ENCODE assay signal across 1 cellular context in the genomic region with DNA sequence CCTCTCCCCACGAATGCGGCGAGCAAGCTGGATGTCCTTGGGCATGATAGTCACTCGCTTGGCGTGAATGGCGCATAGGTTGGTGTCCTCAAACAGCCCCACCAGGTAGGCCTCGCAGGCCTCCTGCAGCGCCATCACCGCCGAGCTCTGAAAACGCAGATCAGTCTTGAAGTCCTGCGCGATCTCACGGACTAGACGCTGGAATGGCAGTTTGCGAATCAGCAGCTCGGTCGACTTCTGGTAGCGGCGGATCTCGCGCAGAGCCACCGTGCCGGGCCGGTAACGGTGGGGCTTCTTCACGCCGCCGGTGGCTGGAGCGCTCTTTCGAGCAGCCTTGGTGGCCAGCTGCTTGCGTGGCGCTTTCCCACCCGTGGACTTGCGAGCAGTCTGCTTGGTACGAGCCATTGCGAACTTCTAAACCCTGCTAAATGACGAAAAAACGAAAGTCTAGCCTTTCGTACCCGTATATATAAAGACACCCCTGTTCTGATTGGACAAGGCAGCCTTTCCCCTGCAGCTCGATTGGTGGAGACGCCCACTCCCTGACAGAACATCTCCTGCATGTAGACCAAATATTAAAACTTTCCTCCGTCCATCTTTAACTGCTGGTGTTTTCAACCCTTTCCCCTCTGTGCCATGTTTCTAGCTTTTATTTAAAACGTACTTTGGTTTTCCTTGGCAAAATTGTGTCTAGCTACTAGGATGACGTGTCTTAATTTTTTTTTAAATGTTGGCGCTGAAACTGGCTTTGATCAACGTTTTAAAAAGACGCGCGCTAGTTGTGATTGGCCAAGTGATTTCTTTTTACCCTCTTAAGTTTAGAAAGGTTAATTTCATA.
TF ChIP-seq lines count a peak whose summit lies in the region.

No MANE protein-coding gene starts in this region.

TF ChIP-seq in K562, 482 proteins besides CTCF, POLR2A, EP300 and RAD21 (continued from another document and continues in another):
- TF ChIP-seq, protein P1, sequence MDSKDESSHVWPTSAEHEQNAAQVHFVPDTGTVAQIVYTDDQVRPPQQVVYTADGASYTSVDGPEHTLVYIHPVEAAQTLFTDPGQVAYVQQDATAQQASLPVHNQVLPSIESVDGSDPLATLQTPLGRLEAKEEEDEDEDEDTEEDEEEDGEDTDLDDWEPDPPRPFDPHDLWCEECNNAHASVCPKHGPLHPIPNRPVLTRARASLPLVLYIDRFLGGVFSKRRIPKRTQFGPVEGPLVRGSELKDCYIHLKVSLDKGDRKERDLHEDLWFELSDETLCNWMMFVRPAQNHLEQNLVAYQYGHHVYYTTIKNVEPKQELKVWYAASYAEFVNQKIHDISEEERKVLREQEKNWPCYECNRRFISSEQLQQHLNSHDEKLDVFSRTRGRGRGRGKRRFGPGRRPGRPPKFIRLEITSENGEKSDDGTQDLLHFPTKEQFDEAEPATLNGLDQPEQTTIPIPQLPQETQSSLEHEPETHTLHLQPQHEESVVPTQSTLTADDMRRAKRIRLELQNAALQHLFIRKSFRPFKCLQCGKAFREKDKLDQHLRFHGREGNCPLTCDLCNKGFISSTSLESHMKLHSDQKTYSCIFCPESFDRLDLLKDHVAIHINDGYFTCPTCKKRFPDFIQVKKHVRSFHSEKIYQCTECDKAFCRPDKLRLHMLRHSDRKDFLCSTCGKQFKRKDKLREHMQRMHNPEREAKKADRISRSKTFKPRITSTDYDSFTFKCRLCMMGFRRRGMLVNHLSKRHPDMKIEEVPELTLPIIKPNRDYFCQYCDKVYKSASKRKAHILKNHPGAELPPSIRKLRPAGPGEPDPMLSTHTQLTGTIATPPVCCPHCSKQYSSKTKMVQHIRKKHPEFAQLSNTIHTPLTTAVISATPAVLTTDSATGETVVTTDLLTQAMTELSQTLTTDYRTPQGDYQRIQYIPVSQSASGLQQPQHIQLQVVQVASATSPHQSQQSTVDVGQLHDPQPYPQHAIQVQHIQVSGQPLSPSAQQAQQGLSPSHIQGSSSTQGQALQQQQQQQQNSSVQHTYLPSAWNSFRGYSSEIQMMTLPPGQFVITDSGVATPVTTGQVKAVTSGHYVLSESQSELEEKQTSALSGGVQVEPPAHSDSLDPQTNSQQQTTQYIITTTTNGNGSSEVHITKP (IDR thresholded peaks at IDR 0.05; ENCODE audit: partially characterized antibody): peak; percentile 51
- TF ChIP-seq, protein P2, sequence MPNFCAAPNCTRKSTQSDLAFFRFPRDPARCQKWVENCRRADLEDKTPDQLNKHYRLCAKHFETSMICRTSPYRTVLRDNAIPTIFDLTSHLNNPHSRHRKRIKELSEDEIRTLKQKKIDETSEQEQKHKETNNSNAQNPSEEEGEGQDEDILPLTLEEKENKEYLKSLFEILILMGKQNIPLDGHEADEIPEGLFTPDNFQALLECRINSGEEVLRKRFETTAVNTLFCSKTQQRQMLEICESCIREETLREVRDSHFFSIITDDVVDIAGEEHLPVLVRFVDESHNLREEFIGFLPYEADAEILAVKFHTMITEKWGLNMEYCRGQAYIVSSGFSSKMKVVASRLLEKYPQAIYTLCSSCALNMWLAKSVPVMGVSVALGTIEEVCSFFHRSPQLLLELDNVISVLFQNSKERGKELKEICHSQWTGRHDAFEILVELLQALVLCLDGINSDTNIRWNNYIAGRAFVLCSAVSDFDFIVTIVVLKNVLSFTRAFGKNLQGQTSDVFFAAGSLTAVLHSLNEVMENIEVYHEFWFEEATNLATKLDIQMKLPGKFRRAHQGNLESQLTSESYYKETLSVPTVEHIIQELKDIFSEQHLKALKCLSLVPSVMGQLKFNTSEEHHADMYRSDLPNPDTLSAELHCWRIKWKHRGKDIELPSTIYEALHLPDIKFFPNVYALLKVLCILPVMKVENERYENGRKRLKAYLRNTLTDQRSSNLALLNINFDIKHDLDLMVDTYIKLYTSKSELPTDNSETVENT (CRISPR knock-in tag; IDR thresholded peaks at IDR 0.05): peak; percentile 81; the same call in 1 of the 2 replicates
- TF ChIP-seq, protein P3, sequence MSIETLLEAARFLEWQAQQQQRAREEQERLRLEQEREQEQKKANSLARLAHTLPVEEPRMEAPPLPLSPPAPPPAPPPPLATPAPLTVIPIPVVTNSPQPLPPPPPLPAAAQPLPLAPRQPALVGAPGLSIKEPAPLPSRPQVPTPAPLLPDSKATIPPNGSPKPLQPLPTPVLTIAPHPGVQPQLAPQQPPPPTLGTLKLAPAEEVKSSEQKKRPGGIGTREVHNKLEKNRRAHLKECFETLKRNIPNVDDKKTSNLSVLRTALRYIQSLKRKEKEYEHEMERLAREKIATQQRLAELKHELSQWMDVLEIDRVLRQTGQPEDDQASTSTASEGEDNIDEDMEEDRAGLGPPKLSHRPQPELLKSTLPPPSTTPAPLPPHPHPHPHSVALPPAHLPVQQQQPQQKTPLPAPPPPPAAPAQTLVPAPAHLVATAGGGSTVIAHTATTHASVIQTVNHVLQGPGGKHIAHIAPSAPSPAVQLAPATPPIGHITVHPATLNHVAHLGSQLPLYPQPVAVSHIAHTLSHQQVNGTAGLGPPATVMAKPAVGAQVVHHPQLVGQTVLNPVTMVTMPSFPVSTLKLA (conservative IDR thresholded peaks at IDR 0.05): peak; percentile 18 to 64; a peak in 2 of 4 replicates
- TF ChIP-seq, protein P4, sequence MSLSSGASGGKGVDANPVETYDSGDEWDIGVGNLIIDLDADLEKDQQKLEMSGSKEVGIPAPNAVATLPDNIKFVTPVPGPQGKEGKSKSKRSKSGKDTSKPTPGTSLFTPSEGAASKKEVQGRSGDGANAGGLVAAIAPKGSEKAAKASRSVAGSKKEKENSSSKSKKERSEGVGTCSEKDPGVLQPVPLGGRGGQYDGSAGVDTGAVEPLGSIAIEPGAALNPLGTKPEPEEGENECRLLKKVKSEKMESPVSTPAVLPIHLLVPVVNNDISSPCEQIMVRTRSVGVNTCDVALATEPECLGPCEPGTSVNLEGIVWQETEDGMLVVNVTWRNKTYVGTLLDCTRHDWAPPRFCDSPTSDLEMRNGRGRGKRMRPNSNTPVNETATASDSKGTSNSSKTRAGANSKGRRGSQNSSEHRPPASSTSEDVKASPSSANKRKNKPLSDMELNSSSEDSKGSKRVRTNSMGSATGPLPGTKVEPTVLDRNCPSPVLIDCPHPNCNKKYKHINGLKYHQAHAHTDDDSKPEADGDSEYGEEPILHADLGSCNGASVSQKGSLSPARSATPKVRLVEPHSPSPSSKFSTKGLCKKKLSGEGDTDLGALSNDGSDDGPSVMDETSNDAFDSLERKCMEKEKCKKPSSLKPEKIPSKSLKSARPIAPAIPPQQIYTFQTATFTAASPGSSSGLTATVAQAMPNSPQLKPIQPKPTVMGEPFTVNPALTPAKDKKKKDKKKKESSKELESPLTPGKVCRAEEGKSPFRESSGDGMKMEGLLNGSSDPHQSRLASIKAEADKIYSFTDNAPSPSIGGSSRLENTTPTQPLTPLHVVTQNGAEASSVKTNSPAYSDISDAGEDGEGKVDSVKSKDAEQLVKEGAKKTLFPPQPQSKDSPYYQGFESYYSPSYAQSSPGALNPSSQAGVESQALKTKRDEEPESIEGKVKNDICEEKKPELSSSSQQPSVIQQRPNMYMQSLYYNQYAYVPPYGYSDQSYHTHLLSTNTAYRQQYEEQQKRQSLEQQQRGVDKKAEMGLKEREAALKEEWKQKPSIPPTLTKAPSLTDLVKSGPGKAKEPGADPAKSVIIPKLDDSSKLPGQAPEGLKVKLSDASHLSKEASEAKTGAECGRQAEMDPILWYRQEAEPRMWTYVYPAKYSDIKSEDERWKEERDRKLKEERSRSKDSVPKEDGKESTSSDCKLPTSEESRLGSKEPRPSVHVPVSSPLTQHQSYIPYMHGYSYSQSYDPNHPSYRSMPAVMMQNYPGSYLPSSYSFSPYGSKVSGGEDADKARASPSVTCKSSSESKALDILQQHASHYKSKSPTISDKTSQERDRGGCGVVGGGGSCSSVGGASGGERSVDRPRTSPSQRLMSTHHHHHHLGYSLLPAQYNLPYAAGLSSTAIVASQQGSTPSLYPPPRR (CRISPR knock-in tag; IDR thresholded peaks at IDR 0.05; ENCODE audit: borderline replicate concordance): 0 out of 2 replicates have a peak, but pooled peaks have one; percentile 35
- TF ChIP-seq, protein P5, sequence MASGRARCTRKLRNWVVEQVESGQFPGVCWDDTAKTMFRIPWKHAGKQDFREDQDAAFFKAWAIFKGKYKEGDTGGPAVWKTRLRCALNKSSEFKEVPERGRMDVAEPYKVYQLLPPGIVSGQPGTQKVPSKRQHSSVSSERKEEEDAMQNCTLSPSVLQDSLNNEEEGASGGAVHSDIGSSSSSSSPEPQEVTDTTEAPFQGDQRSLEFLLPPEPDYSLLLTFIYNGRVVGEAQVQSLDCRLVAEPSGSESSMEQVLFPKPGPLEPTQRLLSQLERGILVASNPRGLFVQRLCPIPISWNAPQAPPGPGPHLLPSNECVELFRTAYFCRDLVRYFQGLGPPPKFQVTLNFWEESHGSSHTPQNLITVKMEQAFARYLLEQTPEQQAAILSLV (tag; IDR thresholded peaks at IDR 0.05): no peak
- no peak for TF ChIP-seq DIDO1 (tag; IDR thresholded peaks at IDR 0.05; ENCODE audit: low read depth)
- no peak for TF ChIP-seq PCBP2 (IDR thresholded peaks at IDR 0.05; ENCODE audit: low read depth, low read length, poor library complexity, severe bottlenecking)
- no peak for TF ChIP-seq NELFE (IDR thresholded peaks at IDR 0.05; ENCODE audit: insufficient read depth, insufficient read length)
- TF ChIP-seq NFATC3 (IDR thresholded peaks at IDR 0.05): no peak
- TF ChIP-seq, protein P6, sequence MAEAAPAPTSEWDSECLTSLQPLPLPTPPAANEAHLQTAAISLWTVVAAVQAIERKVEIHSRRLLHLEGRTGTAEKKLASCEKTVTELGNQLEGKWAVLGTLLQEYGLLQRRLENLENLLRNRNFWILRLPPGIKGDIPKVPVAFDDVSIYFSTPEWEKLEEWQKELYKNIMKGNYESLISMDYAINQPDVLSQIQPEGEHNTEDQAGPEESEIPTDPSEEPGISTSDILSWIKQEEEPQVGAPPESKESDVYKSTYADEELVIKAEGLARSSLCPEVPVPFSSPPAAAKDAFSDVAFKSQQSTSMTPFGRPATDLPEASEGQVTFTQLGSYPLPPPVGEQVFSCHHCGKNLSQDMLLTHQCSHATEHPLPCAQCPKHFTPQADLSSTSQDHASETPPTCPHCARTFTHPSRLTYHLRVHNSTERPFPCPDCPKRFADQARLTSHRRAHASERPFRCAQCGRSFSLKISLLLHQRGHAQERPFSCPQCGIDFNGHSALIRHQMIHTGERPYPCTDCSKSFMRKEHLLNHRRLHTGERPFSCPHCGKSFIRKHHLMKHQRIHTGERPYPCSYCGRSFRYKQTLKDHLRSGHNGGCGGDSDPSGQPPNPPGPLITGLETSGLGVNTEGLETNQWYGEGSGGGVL (CRISPR knock-in tag; IDR thresholded peaks at IDR 0.05): no peak
- no peak for TF ChIP-seq MCM3 (IDR thresholded peaks at IDR 0.05)
- TF ChIP-seq NUFIP1 (IDR thresholded peaks at IDR 0.05; ENCODE audit: partially characterized antibody): no peak
- TF ChIP-seq TBP (optimal IDR thresholded peaks at IDR 0.05; ENCODE audit: low read depth, low read length): no peak
- TF ChIP-seq ZNF24 (IDR thresholded peaks at IDR 0.05): no peak
- no peak for TF ChIP-seq PTRF (tag; IDR thresholded peaks at IDR 0.05)
- TF ChIP-seq, protein P7, sequence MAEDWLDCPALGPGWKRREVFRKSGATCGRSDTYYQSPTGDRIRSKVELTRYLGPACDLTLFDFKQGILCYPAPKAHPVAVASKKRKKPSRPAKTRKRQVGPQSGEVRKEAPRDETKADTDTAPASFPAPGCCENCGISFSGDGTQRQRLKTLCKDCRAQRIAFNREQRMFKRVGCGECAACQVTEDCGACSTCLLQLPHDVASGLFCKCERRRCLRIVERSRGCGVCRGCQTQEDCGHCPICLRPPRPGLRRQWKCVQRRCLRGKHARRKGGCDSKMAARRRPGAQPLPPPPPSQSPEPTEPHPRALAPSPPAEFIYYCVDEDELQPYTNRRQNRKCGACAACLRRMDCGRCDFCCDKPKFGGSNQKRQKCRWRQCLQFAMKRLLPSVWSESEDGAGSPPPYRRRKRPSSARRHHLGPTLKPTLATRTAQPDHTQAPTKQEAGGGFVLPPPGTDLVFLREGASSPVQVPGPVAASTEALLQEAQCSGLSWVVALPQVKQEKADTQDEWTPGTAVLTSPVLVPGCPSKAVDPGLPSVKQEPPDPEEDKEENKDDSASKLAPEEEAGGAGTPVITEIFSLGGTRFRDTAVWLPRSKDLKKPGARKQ (CRISPR knock-in tag; IDR thresholded peaks at IDR 0.05): no peak
- TF ChIP-seq TCF3 (CRISPR knock-in tag; IDR thresholded peaks at IDR 0.05): peak; percentile 33
- no peak for TF ChIP-seq ZNF184 (CRISPR knock-in tag; IDR thresholded peaks at IDR 0.05)
- no peak for TF ChIP-seq PHF21A (IDR thresholded peaks at IDR 0.05; ENCODE audit: borderline replicate concordance, low read depth)
- peak; percentile 91 for TF ChIP-seq SP1 (CRISPR knock-in tag; IDR thresholded peaks at IDR 0.05)
- TF ChIP-seq ELF1 (tag; IDR thresholded peaks at IDR 0.05): peak; percentile 47; the same call in 1 of the 2 replicates
- TF ChIP-seq SLC30A9 (CRISPR knock-in tag; IDR thresholded peaks at IDR 0.05): no peak
- TF ChIP-seq ZNF12 (CRISPR knock-in tag; IDR thresholded peaks at IDR 0.05): peak; percentile 84; the same call in 1 of the 2 replicates
- no peak for TF ChIP-seq ZNF780A (CRISPR knock-in tag; IDR thresholded peaks at IDR 0.05)
- no peak for TF ChIP-seq COPS2 (conservative IDR thresholded peaks at IDR 0.05)
- TF ChIP-seq MAFG (tag; conservative IDR thresholded peaks at IDR 0.05): no peak
- no peak; the same call in 1 of the 2 replicates for TF ChIP-seq ZNF143 (CRISPR knock-in tag; IDR thresholded peaks at IDR 0.05)
- TF ChIP-seq, protein P8, sequence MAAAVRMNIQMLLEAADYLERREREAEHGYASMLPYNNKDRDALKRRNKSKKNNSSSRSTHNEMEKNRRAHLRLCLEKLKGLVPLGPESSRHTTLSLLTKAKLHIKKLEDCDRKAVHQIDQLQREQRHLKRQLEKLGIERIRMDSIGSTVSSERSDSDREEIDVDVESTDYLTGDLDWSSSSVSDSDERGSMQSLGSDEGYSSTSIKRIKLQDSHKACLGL (CRISPR knock-in tag; IDR thresholded peaks at IDR 0.05; ENCODE audit: borderline replicate concordance, poor library complexity, severe bottlenecking): no peak
- TF ChIP-seq, protein P9, sequence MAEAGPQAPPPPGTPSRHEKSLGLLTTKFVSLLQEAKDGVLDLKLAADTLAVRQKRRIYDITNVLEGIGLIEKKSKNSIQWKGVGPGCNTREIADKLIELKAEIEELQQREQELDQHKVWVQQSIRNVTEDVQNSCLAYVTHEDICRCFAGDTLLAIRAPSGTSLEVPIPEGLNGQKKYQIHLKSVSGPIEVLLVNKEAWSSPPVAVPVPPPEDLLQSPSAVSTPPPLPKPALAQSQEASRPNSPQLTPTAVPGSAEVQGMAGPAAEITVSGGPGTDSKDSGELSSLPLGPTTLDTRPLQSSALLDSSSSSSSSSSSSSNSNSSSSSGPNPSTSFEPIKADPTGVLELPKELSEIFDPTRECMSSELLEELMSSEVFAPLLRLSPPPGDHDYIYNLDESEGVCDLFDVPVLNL (CRISPR knock-in tag; IDR thresholded peaks at IDR 0.05; ENCODE audit: low read depth): peak; percentile 65; the same call in 1 of the 2 replicates
- TF ChIP-seq ILK (tag; IDR thresholded peaks at IDR 0.05; ENCODE audit: borderline replicate concordance, low read depth): no peak
- peak; percentile 44; the same call in 1 of the 2 replicates for TF ChIP-seq LARP7 (IDR thresholded peaks at IDR 0.05)
- peak; percentile 99 for TF ChIP-seq RBFOX2 (IDR thresholded peaks at IDR 0.05; ENCODE audit: low read depth, low read length)
- 0 out of 2 replicates have a peak, but pooled peaks have one; percentile 21 for TF ChIP-seq ZNF282 (CRISPR knock-in tag; IDR thresholded peaks at IDR 0.05)
- peak; percentile 44; the same call in 1 of the 2 replicates for TF ChIP-seq STAG1 (CRISPR knock-in tag; IDR thresholded peaks at IDR 0.05; ENCODE audit: borderline replicate concordance)
- no peak for TF ChIP-seq CREBBP (IDR thresholded peaks at IDR 0.05; ENCODE audit: low read depth, low read length)
- TF ChIP-seq RBM14 (IDR thresholded peaks at IDR 0.05; ENCODE audit: borderline replicate concordance, insufficient read depth, low read depth, low read length): 0 out of 2 replicates have a peak, but pooled peaks have one; percentile 85
- TF ChIP-seq SNIP1 (IDR thresholded peaks at IDR 0.05; ENCODE audit: low read depth): no peak
